Comparison of ENCODE assay signal across 14 cellular contexts in the genomic region with DNA sequence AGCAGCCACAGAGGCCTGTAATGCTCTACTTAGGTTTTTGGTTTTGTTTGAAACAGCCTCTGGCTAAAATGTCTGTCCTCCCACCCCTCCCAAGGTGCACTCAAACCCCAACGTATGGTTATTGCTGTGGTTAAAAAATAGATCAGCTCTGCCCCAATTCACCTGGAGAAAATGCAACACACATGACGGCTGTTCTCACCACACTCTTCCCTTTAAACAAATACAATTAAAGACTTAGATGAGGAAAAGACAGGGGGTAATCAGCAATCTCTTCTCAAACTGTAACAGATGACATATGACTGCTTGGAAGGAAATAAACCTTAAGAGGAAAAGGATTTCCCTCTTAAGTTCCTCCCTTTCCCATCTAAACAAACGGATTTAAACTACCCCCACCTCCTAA. TPM values are rescaled to one million over a fixed set of nuclear protein-coding genes. Genes with fewer than 3 reads are reported as not detected.
DNase-seq lines count a peak whose midpoint lies in the region; ATAC-seq, FAIRE-seq and TF ChIP-seq lines count a peak whose summit lies in the region.
"Had no signal": no experiment of that assay in that cellular context is flagged by ENCODE, and none has a peak within 500 bp of the region (broad histone marks: within the 10 kb centered on the region; RNA-seq: fewer than 3 reads in every experiment).

No MANE protein-coding gene starts in this region.

- H3K4me3 ChIP-seq in spleen: no peak overlapping the region
- no peak overlapping the region for H3K4me3 ChIP-seq in right lobe of liver
- H3K4me3 ChIP-seq: lung, SJCRH30 had no signal

- H3K27me3 ChIP-seq in spleen (replicated peaks in 1 of 7) (no peaks in the 10 kb centered on the region), right lobe of liver (no peaks in the 10 kb centered on the region)
- H3K27me3 ChIP-seq: SJCRH30 had no signal

- no peak for ATAC-seq in right lobe of liver

- H3K27ac Mint-ChIP-seq in HFFc6 (peak overlapping the region; percentile 32; the same call in 1 of the 2 replicates), endothelial cell (ENCODE audit: unreplicated experiment) (peak overlapping the region; percentile 85)

- 35 to 50% (median 39%) methylated on average over 3 of the region's 3 CpGs for WGBS in spleen, 5 donors
- WGBS in right lobe of liver (ENCODE audit: insufficient coverage, low coverage, low lambda C conversion rate, missing lambda C conversion rate): 59% methylated on average over 3 of the region's 3 CpGs

- H3K4me1 Mint-ChIP-seq in HFFc6 (ENCODE audit: low read depth) (peaks cover 29% of the 10 kb centered on the region), endothelial cell (ENCODE audit: unreplicated experiment) (peaks cover 38% of the 10 kb centered on the region)

- DNase-seq in HFFc6 (no peak), endothelial cell (ENCODE audit: low spot score) (no peak), spleen (no peak), GM12892 (ENCODE audit: insufficient read length) (no peak), right lobe of liver (no peak), DMS153 (lab: John Stamatoyannopoulos, UW) (no peak)
- DNase-seq: activated CD4-positive, alpha-beta memory T cell treated with anti-CD3 and anti-CD28 coated beads, Interleukin-2, amount 10 ng/mL, durations not matched to agents 7 days and 5 days; activated effector memory CD4-positive, alpha-beta T cell treated with Interleukin-2 at 50 U/mL for 16 hours; DMS79; effector CD4-positive, alpha-beta T cell; NCI-H1694; SJCRH30 had no signal

- H3K36me3 Mint-ChIP-seq in HFFc6 (ENCODE audit: low read depth) (peaks cover 8% of the 10 kb centered on the region), endothelial cell (ENCODE audit: low read depth, unreplicated experiment) (peaks cover 20% of the 10 kb centered on the region)

- H3K9me3 ChIP-seq in spleen (no peaks in the 10 kb centered on the region), right lobe of liver (no peaks in the 10 kb centered on the region)
- H3K9me3 ChIP-seq: SJCRH30 had no signal

- TF ChIP-seq CTCF in HFFc6 (IDR thresholded peaks at IDR 0.05) (no peak), VCaP (conservative IDR thresholded peaks at IDR 0.05) (no peak), endothelial cell (IDR thresholded peaks at IDR 0.05; ENCODE audit: unreplicated experiment) (no peak), spleen (IDR thresholded peaks at IDR 0.05 in 8 of 11, conservative IDR thresholded peaks at IDR 0.05 in 3 of 11) (no peak), right lobe of liver (IDR thresholded peaks at IDR 0.05) (no peak)

- FAIRE-seq in GM12892 (lab: Jason Lieb, UNC): no peak

- H3K4me3 Mint-ChIP-seq in HFFc6 (no peak overlapping the region), endothelial cell (ENCODE audit: unreplicated experiment) (no peak overlapping the region)
- H3K4me3 Mint-ChIP-seq: activated CD4-positive, alpha-beta memory T cell treated with anti-CD3 and anti-CD28 coated beads, Interleukin-2, amount 10 ng/mL, durations not matched to agents 7 days and 5 days had no signal

- peak overlapping the region; percentile 29; the same call in 1 of the 2 replicates for H3K27ac ChIP-seq in VCaP
- peak overlapping the region in 6 of 8 donors; percentile 3 to 64 (median 32) for H3K27ac ChIP-seq in spleen
- H3K27ac ChIP-seq in right lobe of liver: no peak overlapping the region
- H3K27ac ChIP-seq: SJCRH30 had no signal

- H3K27me3 Mint-ChIP-seq in HFFc6 (ENCODE audit: insufficient read depth) (peaks cover 4% of the 10 kb centered on the region), endothelial cell (ENCODE audit: unreplicated experiment) (peaks cover 4% of the 10 kb centered on the region)
- H3K27me3 Mint-ChIP-seq: activated CD4-positive, alpha-beta memory T cell treated with anti-CD3 and anti-CD28 coated beads, Interleukin-2, amount 10 ng/mL, durations not matched to agents 7 days and 5 days had no signal

- H3K4me1 ChIP-seq in spleen (peaks cover 4 to 31% (median 21%) of the 10 kb centered on the region in 6 donors), right lobe of liver (peaks cover 0 to 11% (median 0%) of the 10 kb centered on the region in 4 donors)

- no peak for TF ChIP-seq POLR2A in spleen (IDR thresholded peaks at IDR 0.05)
- TF ChIP-seq POLR2A in GM12892 (IDR thresholded peaks at IDR 0.05; ENCODE audit: low read depth, low read length): no peak
- no peak for TF ChIP-seq POLR2A in right lobe of liver (IDR thresholded peaks at IDR 0.05)

- H3K36me3 ChIP-seq in spleen: peaks cover 0 to 45% (median 21%) of the 10 kb centered on the region in 6 donors
- peaks cover 0 to 32% (median 18%) of the 10 kb centered on the region in 4 donors for H3K36me3 ChIP-seq in right lobe of liver

- intact Hi-C loops in spleen (cut with DNase I; ENCODE audit: low total_unique reads) (no loop called here), right lobe of liver (cut with DNase I) (no loop called here)

- no peaks in the 10 kb centered on the region for H3K9me3 Mint-ChIP-seq in HFFc6
- H3K9me3 Mint-ChIP-seq in endothelial cell (ENCODE audit: unreplicated experiment): no peaks in the 10 kb centered on the region
- H3K9me3 Mint-ChIP-seq: activated CD4-positive, alpha-beta memory T cell treated with anti-CD3 and anti-CD28 coated beads, Interleukin-2, amount 10 ng/mL, durations not matched to agents 7 days and 5 days had no signal

RNA-seq across cellular contexts. Expression of a gene that starts 6.2 kb away (rescaled TPM):
- 10 to 100 TPM in 3 of 6 experiments, 1 to 10 TPM in 3; 6.1 to 11.5 (median 10.0) TPM for total RNA-seq in HFFc6 (2021; fragmentation: NEBNext Ultra II Directional; extraction: Animal tissue kit (Norgen Biotek cat#: 25700))
- total RNA-seq in endothelial cell (ENCODE audit: unreplicated experiment) (10.3 TPM), spleen (10 to 100 TPM in 2 of 7 donors, 1 to 10 TPM in 5; 4.4 to 16.2 (median 6.6) TPM), right lobe of liver (1 to 10 TPM in 5 of 6 experiments, under 1 TPM in 1; 0.97 to 7.1 (median 3.6) TPM)
- 1 to 10 TPM; 1.4 to 3.3 (median 2.1) TPM for polyA plus RNA-seq in spleen
- polyA plus RNA-seq in GM12892 (2012; ENCODE audit: missing spikeins): 1.0 TPM

RNA-seq across cellular contexts. Expression of a gene that starts 15.3 kb away (rescaled TPM):
- total RNA-seq in HFFc6 (2021; fragmentation: NEBNext Ultra II Directional; extraction: Animal tissue kit (Norgen Biotek cat#: 25700)): 100 to 1,000 TPM in 3 of 6 experiments, 10 to 100 TPM in 3; 85.4 to 105 (median 101) TPM
- total RNA-seq in endothelial cell (ENCODE audit: unreplicated experiment): 108 TPM
- 10 to 100 TPM; 17.6 to 43.8 (median 40.5) TPM for total RNA-seq in spleen
- 10 to 100 TPM; 19.7 to 27.8 (median 24.6) TPM for polyA plus RNA-seq in spleen
- polyA plus RNA-seq in GM12892 (2012; ENCODE audit: missing spikeins): 37.6 TPM
- total RNA-seq in right lobe of liver: 10 to 100 TPM in 5 of 6 experiments, 1 to 10 TPM in 1; 8.2 to 18.5 (median 12.2) TPM

RNA-seq across cellular contexts. Expression of a gene that starts 25.2 kb away (rescaled TPM):
- 10 to 100 TPM; 16.1 to 28.5 (median 26.1) TPM for total RNA-seq in HFFc6 (2021; fragmentation: NEBNext Ultra II Directional; extraction: Animal tissue kit (Norgen Biotek cat#: 25700))
- total RNA-seq in endothelial cell (ENCODE audit: unreplicated experiment) (12.7 TPM), spleen (1 to 10 TPM; 1.1 to 3.7 (median 2.5) TPM), right lobe of liver (under 1 TPM; 0.12 to 0.50 (median 0.25) TPM)
- under 1 TPM; 0.43 to 0.90 (median 0.64) TPM for polyA plus RNA-seq in spleen
- polyA plus RNA-seq in GM12892 (2012; ENCODE audit: missing spikeins): 1.7 TPM

RNA-seq across cellular contexts. Expression of a gene that starts 43.5 kb away (rescaled TPM):
- total RNA-seq in HFFc6 (2021; fragmentation: NEBNext Ultra II Directional; extraction: Animal tissue kit (Norgen Biotek cat#: 25700)): 1 to 10 TPM; 5.3 to 8.9 (median 6.7) TPM
- total RNA-seq in endothelial cell (ENCODE audit: unreplicated experiment) (7.7 TPM), spleen (10 to 100 TPM in 6 of 7 donors, 1 to 10 TPM in 1; 8.3 to 22.6 (median 14.7) TPM), right lobe of liver (10 to 100 TPM in 3 of 6 experiments, 1 to 10 TPM in 3; 8.4 to 23.7 (median 9.5) TPM)
- 10 to 100 TPM; 27.1 to 34.6 (median 33.9) TPM for polyA plus RNA-seq in spleen
- polyA plus RNA-seq in GM12892 (2012; ENCODE audit: missing spikeins): 16.0 TPM

Comparison
In these comparisons a context has a peak if more than half of its experiments do, and no peak if none do; other contexts are left out.
1. H3K27ac ChIP-seq: peak in VCaP (single experiment) and spleen (6 of 8); none in right lobe of liver (0 of 3).